14 cellular contexts compared by ENCODE assay signal in the genomic region with DNA sequence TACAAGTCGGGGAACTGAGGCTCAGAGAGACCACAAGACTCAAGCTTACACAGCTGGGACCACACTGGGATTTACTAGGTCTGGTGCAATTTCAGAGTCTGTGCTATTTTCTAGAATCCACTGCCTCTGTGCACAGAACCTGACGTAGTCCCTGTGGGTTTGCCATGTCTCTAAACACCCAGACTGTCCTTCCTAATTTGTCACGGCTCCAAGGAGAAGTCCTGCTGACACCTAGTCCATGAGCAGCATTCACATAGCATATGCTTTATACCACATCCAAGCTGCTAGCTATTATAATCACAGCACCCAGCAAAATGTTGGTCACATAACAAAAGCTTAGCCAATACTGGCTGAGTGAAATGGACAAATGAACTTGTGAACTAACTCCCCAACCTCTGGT.
A peak's percentile ranks its signal among the peaks of the same experiment; 100 is the strongest.
DNase-seq lines count a peak whose midpoint lies in the region; ATAC-seq lines count a peak whose summit lies in the region.
"Had no signal": no experiment of that assay in that cellular context is flagged by ENCODE, and none has a peak within 500 bp of the region (broad histone marks: within the 10 kb centered on the region; RNA-seq: fewer than 3 reads in every experiment).

No MANE protein-coding gene starts in this region.

- DNase-seq in cerebellar cortex (ENCODE audit: low spot score), result peak; percentile 86
- peak; percentile 26 for DNase-seq in inferior parietal cortex (ENCODE audit: extremely low spot score)
- peak; percentile 11 for DNase-seq in pons (ENCODE audit: low spot score)
- DNase-seq in kidney glomerular epithelial cell (lab: John Stamatoyannopoulos, UW), result no peak
- no peak for DNase-seq in Right ventricle myocardium inferior (ENCODE audit: missing footprints)
- DNase-seq: Calu3; CD4-positive, alpha-beta memory T cell; COR-L47; DMS53; DMS79 treated with DMSO at 0.1 percent for 48 hours; GM23248; H7; HCEC 1CT had no signal

- ATAC-seq in GM19455 (IDR thresholded peaks at IDR 0.05; ENCODE audit: unreplicated experiment), result no peak
- ATAC-seq in Right ventricle myocardium inferior, result no peak

- intact Hi-C loops in Right ventricle myocardium inferior (cut with DNase I), result no loop called here

Comparison
In these comparisons a context has a peak if more than half of its experiments do, and no peak if none do; other contexts are left out.
1. DNase-seq: peak in cerebellar cortex (single experiment), inferior parietal cortex (single experiment) and pons (single experiment); none in kidney glomerular epithelial cell (single experiment) and Right ventricle myocardium inferior (single experiment).